18 cellular contexts compared by ENCODE assay signal in genomic region chr17:72075995-72076677, GRCh38. TPM values are rescaled to one million over a fixed set of nuclear protein-coding genes. Genes with fewer than 3 reads are reported as not detected.
DNase-seq lines count a peak whose midpoint lies in the region; ATAC-seq, FAIRE-seq and TF ChIP-seq lines count a peak whose summit lies in the region.
"Had no signal": no experiment of that assay in that cellular context is flagged by ENCODE, and none has a peak within 500 bp of the region (broad histone marks: within the 10 kb centered on the region; RNA-seq: fewer than 3 reads in every experiment).

No MANE protein-coding gene starts in this region.

- H3K4me1 ChIP-seq in body of pancreas (peaks cover 33% of the 10 kb centered on the region), HepG2 (ENCODE audit: insufficient read depth, low read length) (peaks cover 14% of the 10 kb centered on the region), pancreas (peaks cover 0 to 6% (median 0%) of the 10 kb centered on the region in 3 donors)

- FAIRE-seq in HepG2 (lab: Jason Lieb, UNC) = no peak
- no peak for FAIRE-seq in pancreas (lab: Jason Lieb, UNC)
- FAIRE-seq: G401.6, GM12891, GM19239, H1, HTR-8/SVneo had no signal

- no peak for TF ChIP-seq RAD21 in HepG2 (CRISPR knock-in tag; IDR thresholded peaks at IDR 0.05)

- TF ChIP-seq CTCF in body of pancreas (IDR thresholded peaks at IDR 0.05) (no peak), HepG2 (CRISPR knock-in tag; IDR thresholded peaks at IDR 0.05) (no peak), pancreas (IDR thresholded peaks at IDR 0.05) (no peak)

- H3K4me3 ChIP-seq in body of pancreas (no peak overlapping the region), HepG2 (replicated peaks in 1 of 3; ENCODE audit: insufficient read depth in 1 of 3, low read depth in 2 of 3, low read length in 3 of 3) (no peak overlapping the region), pancreas (no peak overlapping the region)

- no peaks in the 10 kb centered on the region for H3K27me3 ChIP-seq in body of pancreas
- H3K27me3 ChIP-seq in HepG2 (ENCODE audit: control insufficient read depth in 1 of 2, insufficient read depth in 2 of 2, low read length in 2 of 2) = peaks cover 0 to 9% of the 10 kb centered on the region in 2 experiments; a peak in 2 of 5 replicates
- H3K27me3 ChIP-seq in pancreas = no peaks in the 10 kb centered on the region

- no peak overlapping the region for H3K4me2 ChIP-seq in HepG2 (ENCODE audit: low read depth, low read length)

- no peak for TF ChIP-seq POLR2A in body of pancreas (IDR thresholded peaks at IDR 0.05)
- no peak for TF ChIP-seq POLR2A in HepG2 (IDR thresholded peaks at IDR 0.05; ENCODE audit: insufficient read depth in 1 of 2, low read depth in 2 of 2, low read length in 2 of 2)

- DNase-seq in DMS 273 (lab: John Stamatoyannopoulos, UW; ENCODE audit: unreplicated experiment) (peak; percentile 49), DMS 273 treated with DMSO at 0.1 percent for 48 hours (lab: John Stamatoyannopoulos, UW) (no peak), body of pancreas (peak in 2 of 4 donors; percentile 27 to 34), HepG2 (ENCODE audit: low spot score) (peak; percentile 29), pancreas (peak in 2 of 6 donors; percentile 23 to 51), NCI-H2227 treated with DMSO at 0.1 percent for 48 hours (lab: John Stamatoyannopoulos, UW) (no peak), G401 (ENCODE audit: low spot score) (no peak)
- DNase-seq: CD4-positive, CD25-positive, alpha-beta regulatory T cell; DMS79; HCEC 1CT; HFFc6 had no signal

- H3K79me2 ChIP-seq in HepG2 (ENCODE audit: insufficient read depth, low read length) = no peaks in the 10 kb centered on the region

- H3K36me3 ChIP-seq in body of pancreas (replicated peaks in 1 of 2; ENCODE audit: insufficient read depth in 1 of 2, low read depth in 2 of 2) (no peaks in the 10 kb centered on the region), HepG2 (replicated peaks in 1 of 2; ENCODE audit: control insufficient read depth in 1 of 2, insufficient read depth in 2 of 2, low read length in 2 of 2) (no peaks in the 10 kb centered on the region), pancreas (no peaks in the 10 kb centered on the region)

- in situ Hi-C loops in HepG2 (cut with HindIII; ENCODE audit: extremely low pct_ligation_motif_present, low pct_unique_long_range_greater_than_20kb) = no loop called here
- in situ Hi-C loops in G401 (cut with HindIII; ENCODE audit: low sequenced_read_pairs) = no loop called here

- H4K20me1 ChIP-seq in HepG2 (ENCODE audit: insufficient read depth, low read length) = no peaks in the 10 kb centered on the region

- POLR2A ChIA-PET in HepG2 (lab: Yijun Ruan, JAX) = interaction anchor here (0.6 to 1.2 kb wide), 3 partner anchors 45 to 446 kb away, joined by 3 to 4 read pairs (median 3); partner anchors contain the start of gene SOX9

- CTCF ChIA-PET in HepG2 (lab: Yijun Ruan, JAX; ENCODE audit: low intra/inter-chr PET ratio, low total read pairs) = no interaction called here

- H3K27ac ChIP-seq in body of pancreas = peak overlapping the region; percentile 25 to 62 (median 57)
- no peak overlapping the region for H3K27ac ChIP-seq in HepG2 (ENCODE audit: extremely low read length, insufficient read depth, low read length)
- H3K27ac ChIP-seq in pancreas = peak overlapping the region in 2 of 4 donors; percentile 19 to 36
- H3K27ac ChIP-seq: 22Rv1 had no signal

- H2AFZ ChIP-seq in HepG2 (ENCODE audit: low read length) = no peak overlapping the region

- H3K9me3 ChIP-seq in body of pancreas = no peaks in the 10 kb centered on the region
- H3K9me3 ChIP-seq in HepG2 (ENCODE audit: low read length) = no peaks in the 10 kb centered on the region
- H3K9me3 ChIP-seq in pancreas = no peaks in the 10 kb centered on the region

- peak in 1 of 2 experiments; percentile 50; a peak in 2 of 4 replicates for TF ChIP-seq EP300 in HepG2 (IDR thresholded peaks at IDR 0.05; ENCODE audit: low read depth in 2 of 2, low read length in 2 of 2)
- no peak for TF ChIP-seq EP300 in HepG2 (CRISPR knock-in tag; IDR thresholded peaks at IDR 0.05; ENCODE audit: borderline replicate concordance)

- no peak overlapping the region for H3K9ac ChIP-seq in HepG2 (ENCODE audit: insufficient read depth, low read depth, low read length)

- ATAC-seq in body of pancreas = peak; percentile 81
- peak; percentile 71 for ATAC-seq in HepG2
- ATAC-seq in pancreas = peak; percentile 62 to 89 (median 75)
- ATAC-seq in GM19023 (IDR thresholded peaks at IDR 0.05; ENCODE audit: unreplicated experiment) = no peak

- 49 to 53% methylated on average over 7 of the region's 7 CpGs for WGBS in body of pancreas, 2 donors
- WGBS in HepG2 (ENCODE audit: low lambda C conversion rate) = 15% methylated on average over 7 of the region's 7 CpGs
- WGBS in pancreas, 2 donors = 57 to 59% methylated on average over 7 of the region's 7 CpGs

- intact Hi-C loops in body of pancreas (cut with DNase I) (no loop called here), HepG2 (cut with micrococcal nuclease; ENCODE audit: unreplicated experiment) (no loop called here), pancreas (cut with DNase I) (no loop called here)

- no TSS peak for BruUV-seq in HepG2 (replicated peaks; lab: Mats Ljungman, UMichigan)

TF ChIP-seq in HepG2, 621 proteins besides CTCF, POLR2A, EP300 and RAD21 (continues in another document):
- TF ChIP-seq ZNF281 (CRISPR knock-in tag; IDR thresholded peaks at IDR 0.05; ENCODE audit: borderline replicate concordance) = peak; percentile 32; the same call in 1 of the 2 replicates
- peak; percentile 44; the same call in 1 of the 2 replicates for TF ChIP-seq NR2F2 (IDR thresholded peaks at IDR 0.05; ENCODE audit: borderline replicate concordance, low read depth)

RNA-seq across cellular contexts. Expression of gene SOX9, which starts 44.7 kb away (rescaled TPM):
- total RNA-seq in body of pancreas = 10 to 100 TPM; 35.8 to 47.5 TPM
- 27.6 and 40.1 TPM in 2 replicates for total RNA-seq in HepG2 (2016; rRNA removed; fragmentation: Illumina TruSeq; extraction: Trizol)
- total RNA-seq in HepG2 (2016; cell fraction: cytosol; rRNA removed; fragmentation: Illumina TruSeq; extraction: Trizol; ENCODE audit: low read depth) = 6.2 and 7.6 TPM in 2 replicates
- total RNA-seq in HepG2 (2016; cell fraction: insoluble cytoplasmic fraction; rRNA removed; fragmentation: Illumina TruSeq; extraction: Trizol) = 27.6 and 38.4 TPM in 2 replicates
- total RNA-seq in HepG2 (2016; cell fraction: membrane; rRNA removed; fragmentation: Illumina TruSeq; extraction: Trizol) = 33.8 and 35.1 TPM in 2 replicates
- total RNA-seq in HepG2 (2016; cell fraction: nucleus; rRNA removed; fragmentation: Illumina TruSeq; extraction: Trizol) = 41.9 and 42.0 TPM in 2 replicates
- 16.1 and 18.5 TPM in 2 replicates for polyA plus RNA-seq in HepG2 (2011; rRNA removed)
- polyA plus RNA-seq in HepG2 (2011; cell fraction: cytosol; rRNA removed) = 16.5 and 16.7 TPM in 2 replicates
- polyA plus RNA-seq in HepG2 (2011; cell fraction: nucleus; rRNA removed) = 27.0 and 29.5 TPM in 2 replicates
- polyA plus RNA-seq in HepG2 (2012) = 52.8 and 54.6 TPM in 2 replicates
- polyA plus RNA-seq in HepG2 (2016; cell fraction: cytosol; fragmentation: Illumina TruSeq; extraction: Trizol; ENCODE audit: low read depth) = 4.1 and 5.3 TPM in 2 replicates
- polyA plus RNA-seq in HepG2 (2016; cell fraction: insoluble cytoplasmic fraction; fragmentation: Illumina TruSeq; extraction: Trizol; ENCODE audit: low read depth) = 85.8 and 117 TPM in 2 replicates
- polyA plus RNA-seq in HepG2 (2016; cell fraction: membrane; fragmentation: Illumina TruSeq; extraction: Trizol; ENCODE audit: low read depth) = 19.3 and 23.2 TPM in 2 replicates
- polyA plus RNA-seq in HepG2 (2016; cell fraction: nucleus; fragmentation: Illumina TruSeq; extraction: Trizol; ENCODE audit: insufficient read depth, low read depth) = 116 and 117 TPM in 2 replicates
- 44.5 TPM in 1 of 2 replicates, not detected in the other for polyA minus RNA-seq in HepG2 (2011; rRNA and poly(A)+ RNA removed; ENCODE audit: low replicate concordance)
- polyA minus RNA-seq in HepG2 (2011; cell fraction: cytosol; rRNA and poly(A)+ RNA removed) = 90.2 and 106 TPM in 2 replicates
- polyA minus RNA-seq in HepG2 (2011; cell fraction: nucleus; rRNA and poly(A)+ RNA removed) = 25.2 and 26.5 TPM in 2 replicates
- total RNA-seq in pancreas = 10 to 100 TPM; 22.7 to 76.1 (median 34.2) TPM
- 10 to 100 TPM; 26.0 to 31.9 TPM for polyA plus RNA-seq in pancreas
- total RNA-seq in G401 (2014; rRNA removed; shearing (Covaris generic)) = not detected in 2 replicates
- total RNA-seq: CD4-positive, CD25-positive, alpha-beta regulatory T cell had no signal
- polyA plus RNA-seq: CD4-positive, CD25-positive, alpha-beta regulatory T cell had no signal

Comparison
In these comparisons a context has a peak if more than half of its experiments do, and no peak if none do; other contexts are left out.
1. DNase-seq: peak in DMS 273 (single experiment) and HepG2 (single experiment); none in DMS 273 treated with DMSO at 0.1 percent for 48 hours (single experiment), NCI-H2227 treated with DMSO at 0.1 percent for 48 hours (single experiment) and G401 (single experiment).